In the genomic region with DNA sequence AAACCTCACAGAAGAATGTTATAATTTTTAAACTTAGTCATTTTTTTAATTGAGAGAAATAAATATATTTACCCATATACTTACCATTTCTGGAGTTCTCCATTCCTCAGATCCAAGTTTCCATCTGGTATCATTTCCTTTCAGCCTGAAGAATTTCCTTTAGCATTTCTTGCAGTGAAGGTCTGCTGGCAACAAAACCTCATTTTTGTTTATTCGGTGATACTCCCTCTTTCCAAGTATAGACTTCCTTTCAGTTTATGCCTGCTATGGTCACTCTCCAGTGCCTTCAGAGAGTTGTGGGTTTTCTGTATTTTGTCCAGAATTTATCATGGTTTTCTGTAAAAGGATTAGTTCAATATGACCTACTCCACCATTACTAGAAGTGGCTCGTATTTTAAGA, we compare ENCODE assay signal across 1 cellular context.
TF ChIP-seq lines count a peak whose summit lies in the region.

No MANE protein-coding gene starts in this region.

TF ChIP-seq in endothelial cell of umbilical vein, 7 proteins besides CTCF, POLR2A, EP300 and RAD21 (continued from another document):
- TF ChIP-seq JUN (IDR thresholded peaks at IDR 0.05; ENCODE audit: borderline replicate concordance, insufficient read depth, insufficient read length, low read depth): no peak
- no peak for TF ChIP-seq EZH2 (IDR thresholded peaks at IDR 0.05; ENCODE audit: borderline replicate concordance, low read depth, low read length, severe bottlenecking)
- TF ChIP-seq, protein P1, sequence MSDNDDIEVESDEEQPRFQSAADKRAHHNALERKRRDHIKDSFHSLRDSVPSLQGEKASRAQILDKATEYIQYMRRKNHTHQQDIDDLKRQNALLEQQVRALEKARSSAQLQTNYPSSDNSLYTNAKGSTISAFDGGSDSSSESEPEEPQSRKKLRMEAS (IDR thresholded peaks at IDR 0.05; ENCODE audit: insufficient read depth, insufficient read length): no peak
- TF ChIP-seq POLR2AphosphoS5 (IDR thresholded peaks at IDR 0.05; ENCODE audit: insufficient read depth, low read depth, low read length): no peak
- no peak for TF ChIP-seq MYC (IDR thresholded peaks at IDR 0.05; ENCODE audit: low read depth, low read length)
